In the genomic region with DNA sequence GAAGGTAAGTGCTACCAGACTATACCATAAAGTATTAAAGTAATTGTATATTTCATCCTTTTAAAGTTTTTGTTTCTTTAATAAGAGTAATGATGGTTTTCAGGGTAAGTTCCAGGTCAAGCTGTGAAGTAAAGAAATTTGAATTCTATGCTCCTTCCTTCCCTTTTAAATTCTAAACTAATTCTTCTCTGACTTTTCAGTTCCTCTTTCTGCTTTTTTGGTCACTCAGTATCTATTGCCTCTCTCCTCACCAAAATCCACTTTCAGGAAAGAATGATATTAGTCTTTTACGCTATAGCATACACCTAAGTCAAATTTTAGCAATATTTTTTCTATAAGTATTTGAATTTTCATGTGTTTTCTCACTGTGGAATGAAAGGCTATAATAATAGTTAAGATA, we compare ENCODE assay signal across 1 cellular context.
TF ChIP-seq lines count a peak whose summit lies in the region.

No MANE protein-coding gene starts in this region.

TF ChIP-seq in GM23338, 12 proteins besides CTCF, POLR2A, EP300 and RAD21 (continued from another document):
- TF ChIP-seq ETS1 (IDR thresholded peaks at IDR 0.05) = no peak
- no peak for TF ChIP-seq ZNF114 (CRISPR knock-in tag; IDR thresholded peaks at IDR 0.05)
- no peak for TF ChIP-seq STAT1 (IDR thresholded peaks at IDR 0.05; ENCODE audit: unreplicated experiment)
- no peak for TF ChIP-seq ZNF462 (CRISPR knock-in tag; IDR thresholded peaks at IDR 0.05)
TF ChIP-seq in GM23338: peak in this region for 0.
